17 cellular contexts compared by ENCODE assay signal in genomic region chr19:17225051-17225450, GRCh38. TPM values are rescaled to one million over a fixed set of nuclear protein-coding genes. Genes with fewer than 3 reads are reported as not detected.
DNase-seq lines count a peak whose midpoint lies in the region; ATAC-seq, FAIRE-seq and TF ChIP-seq lines count a peak whose summit lies in the region.
"Had no signal": no experiment of that assay in that cellular context is flagged by ENCODE, and none has a peak within 500 bp of the region (broad histone marks: within the 10 kb centered on the region; RNA-seq: fewer than 3 reads in every experiment).

No MANE protein-coding gene starts in this region.

- H3K36me3 Mint-ChIP-seq in immature natural killer cell: no peaks in the 10 kb centered on the region

- H3K27ac ChIP-seq in HepG2 (ENCODE audit: extremely low read length, insufficient read depth, low read length) (no peak overlapping the region), right lobe of liver (no peak overlapping the region), PC-9 (peak overlapping the region; percentile 76)

- peaks cover 46% of the 10 kb centered on the region for H3F3A ChIP-seq in PC-9 (ENCODE audit: insufficient read depth, low read depth)

- H3K4me3 Mint-ChIP-seq in immature natural killer cell: peak overlapping the region; percentile 18 to 95 (median 49)
- peak overlapping the region; percentile 48 to 91 for H3K4me3 Mint-ChIP-seq in stimulated activated naive CD8-positive, alpha-beta T cell treated with anti-CD3 and anti-CD28 coated beads, Interleukin-15, amount 100 ng/mL, for 72 hours

- H3K4me3 ChIP-seq in HepG2 (replicated peaks in 1 of 3; ENCODE audit: insufficient read depth in 1 of 3, low read depth in 2 of 3, low read length in 3 of 3) (peak overlapping the region in 1 of 3 experiments; percentile 79; a peak in 1 of 6 replicates), right lobe of liver (no peak overlapping the region), PC-9 (peak overlapping the region; percentile 70; the same call in 1 of the 2 replicates)

- H3K4me2 ChIP-seq in HepG2 (ENCODE audit: low read depth, low read length): no peak overlapping the region
- H3K4me2 ChIP-seq in PC-9: peak overlapping the region; percentile 91

- H3K27ac Mint-ChIP-seq in immature natural killer cell: peak overlapping the region in 1 of 6 donors; percentile 96
- no peak overlapping the region for H3K27ac Mint-ChIP-seq in stimulated activated naive CD8-positive, alpha-beta T cell treated with anti-CD3 and anti-CD28 coated beads, Interleukin-15, amount 100 ng/mL, for 72 hours

- no TSS peak for BruUV-seq in HepG2 (replicated peaks; lab: Mats Ljungman, UMichigan)
- no TSS peak for BruUV-seq in PC-9 (replicated peaks; lab: Mats Ljungman, UMichigan)

- DNase-seq in HepG2 (ENCODE audit: low spot score): no peak
- no peak for DNase-seq in right lobe of liver
- DNase-seq in PC-9: peak in 1 of 2 experiments; percentile 33
- DNase-seq in immature natural killer cell: no peak
- DNase-seq in stimulated activated naive CD8-positive, alpha-beta T cell treated with anti-CD3 and anti-CD28 coated beads, Interleukin-15, amount 100 ng/mL, for 72 hours: no peak
- no peak for DNase-seq in iPS-NIHi7 (ENCODE audit: extremely low spot score)
- no peak for DNase-seq in hepatic stellate cell (ENCODE audit: low spot score)
- DNase-seq: activated effector memory CD4-positive, alpha-beta T cell treated with Interleukin-2 at 50 U/mL for 16 hours; BE2C; gastrocnemius medialis; NCI-H446 treated with DMSO at 0.1 percent for 48 hours; SK-N-SH; uterus had no signal

- H3K9me3 Mint-ChIP-seq in immature natural killer cell: no peaks in the 10 kb centered on the region
- no peaks in the 10 kb centered on the region for H3K9me3 Mint-ChIP-seq in stimulated activated naive CD8-positive, alpha-beta T cell treated with anti-CD3 and anti-CD28 coated beads, Interleukin-15, amount 100 ng/mL, for 72 hours

- no peak for TF ChIP-seq POLR2A in HepG2 (IDR thresholded peaks at IDR 0.05; ENCODE audit: insufficient read depth in 1 of 2, low read depth in 2 of 2, low read length in 2 of 2)
- no peak for TF ChIP-seq POLR2A in right lobe of liver (IDR thresholded peaks at IDR 0.05)

- H3K27me3 Mint-ChIP-seq in immature natural killer cell (ENCODE audit: low read depth in 3 of 3): peaks cover 0 to 12% (median 3%) of the 10 kb centered on the region in 3 donors
- H3K27me3 Mint-ChIP-seq in stimulated activated naive CD8-positive, alpha-beta T cell treated with anti-CD3 and anti-CD28 coated beads, Interleukin-15, amount 100 ng/mL, for 72 hours: no peaks in the 10 kb centered on the region

- H4K20me1 ChIP-seq in HepG2 (ENCODE audit: insufficient read depth, low read length) (no peaks in the 10 kb centered on the region), PC-9 (ENCODE audit: insufficient read depth) (no peaks in the 10 kb centered on the region)

- WGBS in HepG2 (ENCODE audit: low lambda C conversion rate): 88% methylated on average over 10 of the region's 10 CpGs
- WGBS in right lobe of liver (ENCODE audit: insufficient coverage, low coverage, low lambda C conversion rate, missing lambda C conversion rate): 86% methylated on average over 9 of the region's 10 CpGs

- intact Hi-C loops in HepG2 (cut with micrococcal nuclease; ENCODE audit: unreplicated experiment) (loop anchor here (5.0 kb wide), 1 partner anchor 42 kb away; the partner anchor contains the start of gene BABAM1), right lobe of liver (cut with DNase I) (no loop called here), PC-9 (cut with micrococcal nuclease; ENCODE audit: unreplicated experiment) (loop anchor here (5.0 kb wide), 2 partner anchors 37 to 148 kb away; partner anchors contain the start of genes HAUS8, MYO9B and USHBP1)

- TF ChIP-seq RAD21 in HepG2 (CRISPR knock-in tag; IDR thresholded peaks at IDR 0.05): no peak

- POLR2A ChIA-PET in HepG2 (lab: Yijun Ruan, JAX): interaction anchor here (1.3 to 8.5 kb wide), 8 partner anchors 10 to 80 kb away, joined by 3 to 178 read pairs (median 22); partner anchors contain the start of genes ABHD8, BABAM1, MRPL34 and NR2F6
- POLR2A ChIA-PET in PC-9 (lab: Charles Lee; ENCODE audit: unreplicated experiment): interaction anchor here (0.6 kb wide), 2 partner anchors 30 to 188 kb away, joined by 5 to 6 read pairs; no protein-coding TSS in a partner anchor

- H3K9me3 ChIP-seq in HepG2 (ENCODE audit: low read length) (no peaks in the 10 kb centered on the region), right lobe of liver (no peaks in the 10 kb centered on the region), PC-9 (ENCODE audit: insufficient read depth, low read depth) (no peaks in the 10 kb centered on the region)
- H3K9me3 ChIP-seq: BE2C, gastrocnemius medialis, prostate gland, SK-N-SH, uterus had no signal

- TF ChIP-seq EP300 in HepG2 (IDR thresholded peaks at IDR 0.05; ENCODE audit: low read depth in 2 of 2, low read length in 2 of 2) (no peak), HepG2 (CRISPR knock-in tag; IDR thresholded peaks at IDR 0.05; ENCODE audit: borderline replicate concordance) (no peak)

- H3K27me3 ChIP-seq in HepG2 (ENCODE audit: control insufficient read depth in 1 of 2, insufficient read depth in 2 of 2, low read length in 2 of 2) (no peaks in the 10 kb centered on the region; a peak in 1 of 5 replicates), right lobe of liver (no peaks in the 10 kb centered on the region), PC-9 (ENCODE audit: insufficient read depth, low read depth) (no peaks in the 10 kb centered on the region)
- H3K27me3 ChIP-seq: BE2C, cardiac muscle cell, gastrocnemius medialis, uterus had no signal

- CTCF ChIA-PET in HepG2 (lab: Yijun Ruan, JAX; ENCODE audit: low intra/inter-chr PET ratio, low total read pairs): no interaction called here
- CTCF ChIA-PET in PC-9 (lab: Charles Lee): no interaction called here

- no peak for FAIRE-seq in HepG2 (lab: Jason Lieb, UNC)
- FAIRE-seq: endometrium had no signal

- H3K9me2 ChIP-seq in PC-9 (ENCODE audit: insufficient read depth): no peaks in the 10 kb centered on the region
- H3K9me2 ChIP-seq: SK-N-SH had no signal

- TF ChIP-seq CTCF in HepG2 (CRISPR knock-in tag; IDR thresholded peaks at IDR 0.05) (no peak), right lobe of liver (IDR thresholded peaks at IDR 0.05) (no peak), PC-9 (conservative IDR thresholded peaks at IDR 0.05) (no peak)

- no peak overlapping the region for H2AFZ ChIP-seq in HepG2 (ENCODE audit: low read length)
- H2AFZ ChIP-seq in PC-9: no peak overlapping the region

- ATAC-seq in HepG2 (no peak), right lobe of liver (no peak), GM21515 (IDR thresholded peaks at IDR 0.05; ENCODE audit: unreplicated experiment) (no peak)
- no peak for ATAC-seq in stimulated activated naive CD8-positive, alpha-beta T cell treated with anti-CD3 and anti-CD28 coated beads, Interleukin-15, amount 100 ng/mL, for 72 hours
- ATAC-seq: gastrocnemius medialis had no signal

- H3K79me2 ChIP-seq in HepG2 (ENCODE audit: insufficient read depth, low read length): peaks cover 13% of the 10 kb centered on the region
- H3K79me2 ChIP-seq in PC-9 (ENCODE audit: low read depth): peaks cover 5% of the 10 kb centered on the region; the same call in 1 of the 2 replicates

- peaks cover 33% of the 10 kb centered on the region for H3K4me1 ChIP-seq in HepG2 (ENCODE audit: insufficient read depth, low read length)
- peaks cover 0 to 14% (median 6%) of the 10 kb centered on the region in 4 donors for H3K4me1 ChIP-seq in right lobe of liver
- peaks cover 8% of the 10 kb centered on the region for H3K4me1 ChIP-seq in PC-9 (replicated peaks; ENCODE audit: insufficient read depth)
- H3K4me1 ChIP-seq: BE2C had no signal

- peaks cover 6 to 12% of the 10 kb centered on the region in 2 donors for H3K4me1 Mint-ChIP-seq in immature natural killer cell
- peaks cover 8% of the 10 kb centered on the region for H3K4me1 Mint-ChIP-seq in stimulated activated naive CD8-positive, alpha-beta T cell treated with anti-CD3 and anti-CD28 coated beads, Interleukin-15, amount 100 ng/mL, for 72 hours

- in situ Hi-C loops in HepG2 (cut with HindIII; ENCODE audit: extremely low pct_ligation_motif_present, low pct_unique_long_range_greater_than_20kb): no loop called here

- H3K36me3 ChIP-seq in HepG2 (replicated peaks in 1 of 2; ENCODE audit: control insufficient read depth in 1 of 2, insufficient read depth in 2 of 2, low read length in 2 of 2): peaks cover 2 to 7% of the 10 kb centered on the region in 2 experiments; a peak in 3 of 5 replicates
- H3K36me3 ChIP-seq in right lobe of liver: peaks cover 0 to 4% (median 0%) of the 10 kb centered on the region in 4 donors
- H3K36me3 ChIP-seq in PC-9 (ENCODE audit: low read depth): no peaks in the 10 kb centered on the region
- H3K36me3 ChIP-seq: BE2C, cardiac muscle cell, gastrocnemius medialis, prostate gland, uterus had no signal

- H3K9ac ChIP-seq in HepG2 (ENCODE audit: insufficient read depth, low read depth, low read length): no peak overlapping the region

RNA-seq across cellular contexts. Expression of gene OCEL1, which starts 1.0 kb away (rescaled TPM):
- total RNA-seq in HepG2 (2016; rRNA removed; fragmentation: Illumina TruSeq; extraction: Trizol) (10.6 and 13.6 TPM in 2 replicates), right lobe of liver (10 to 100 TPM; 17.8 to 64.2 (median 31.2) TPM), PC-9 (2021) (30.6 and 34.5 TPM in 2 replicates)
- total RNA-seq in HepG2 (2016; cell fraction: cytosol; rRNA removed; fragmentation: Illumina TruSeq; extraction: Trizol; ENCODE audit: low read depth): 4.8 and 7.7 TPM in 2 replicates
- total RNA-seq in HepG2 (2016; cell fraction: insoluble cytoplasmic fraction; rRNA removed; fragmentation: Illumina TruSeq; extraction: Trizol): 11.7 and 14.6 TPM in 2 replicates
- total RNA-seq in HepG2 (2016; cell fraction: membrane; rRNA removed; fragmentation: Illumina TruSeq; extraction: Trizol): 11.2 and 12.2 TPM in 2 replicates
- 12.8 and 13.1 TPM in 2 replicates for total RNA-seq in HepG2 (2016; cell fraction: nucleus; rRNA removed; fragmentation: Illumina TruSeq; extraction: Trizol)
- polyA plus RNA-seq in HepG2 (2011; rRNA removed) (17.2 and 19.8 TPM in 2 replicates), immature natural killer cell (10 to 100 TPM; 31.4 to 51.3 (median 42.3) TPM)
- polyA plus RNA-seq in HepG2 (2011; cell fraction: cytosol; rRNA removed): 21.9 and 24.8 TPM in 2 replicates
- polyA plus RNA-seq in HepG2 (2011; cell fraction: nucleus; rRNA removed): 29.8 and 34.9 TPM in 2 replicates
- polyA plus RNA-seq in HepG2 (2012): 26.4 and 27.7 TPM in 2 replicates
- 7.6 and 9.7 TPM in 2 replicates for polyA plus RNA-seq in HepG2 (2016; cell fraction: cytosol; fragmentation: Illumina TruSeq; extraction: Trizol; ENCODE audit: low read depth)
- polyA plus RNA-seq in HepG2 (2016; cell fraction: insoluble cytoplasmic fraction; fragmentation: Illumina TruSeq; extraction: Trizol; ENCODE audit: low read depth): 20.5 and 23.3 TPM in 2 replicates
- 14.5 and 14.9 TPM in 2 replicates for polyA plus RNA-seq in HepG2 (2016; cell fraction: membrane; fragmentation: Illumina TruSeq; extraction: Trizol; ENCODE audit: low read depth)
- polyA plus RNA-seq in HepG2 (2016; cell fraction: nucleus; fragmentation: Illumina TruSeq; extraction: Trizol; ENCODE audit: insufficient read depth, low read depth): 24.5 and 32.1 TPM in 2 replicates
- 8.0 and 13.7 TPM in 2 replicates for polyA minus RNA-seq in HepG2 (2011; rRNA and poly(A)+ RNA removed; ENCODE audit: low replicate concordance)
- 12.6 and 14.8 TPM in 2 replicates for polyA minus RNA-seq in HepG2 (2011; cell fraction: cytosol; rRNA and poly(A)+ RNA removed)
- 9.7 and 13.4 TPM in 2 replicates for polyA minus RNA-seq in HepG2 (2011; cell fraction: nucleus; rRNA and poly(A)+ RNA removed)

RNA-seq across cellular contexts. Expression of gene USE1, which starts 9.9 kb away (rescaled TPM):
- total RNA-seq in HepG2 (2016; rRNA removed; fragmentation: Illumina TruSeq; extraction: Trizol) (9.9 and 10.3 TPM in 2 replicates), right lobe of liver (10 to 100 TPM; 13.5 to 20.3 (median 18.6) TPM), PC-9 (2021) (19.8 and 22.5 TPM in 2 replicates)
- 7.1 and 12.3 TPM in 2 replicates for total RNA-seq in HepG2 (2016; cell fraction: cytosol; rRNA removed; fragmentation: Illumina TruSeq; extraction: Trizol; ENCODE audit: low read depth)
- total RNA-seq in HepG2 (2016; cell fraction: insoluble cytoplasmic fraction; rRNA removed; fragmentation: Illumina TruSeq; extraction: Trizol): 10.7 and 11.6 TPM in 2 replicates
- total RNA-seq in HepG2 (2016; cell fraction: membrane; rRNA removed; fragmentation: Illumina TruSeq; extraction: Trizol): 12.0 and 15.3 TPM in 2 replicates
- total RNA-seq in HepG2 (2016; cell fraction: nucleus; rRNA removed; fragmentation: Illumina TruSeq; extraction: Trizol): 6.2 and 7.0 TPM in 2 replicates
- polyA plus RNA-seq in HepG2 (2011; rRNA removed) (16.3 and 17.6 TPM in 2 replicates), immature natural killer cell (10 to 100 TPM; 35.4 to 42.0 (median 38.8) TPM)
- polyA plus RNA-seq in HepG2 (2011; cell fraction: cytosol; rRNA removed): 16.8 and 22.4 TPM in 2 replicates
- 10.1 and 12.6 TPM in 2 replicates for polyA plus RNA-seq in HepG2 (2011; cell fraction: nucleus; rRNA removed)
- polyA plus RNA-seq in HepG2 (2012): 9.7 and 10.1 TPM in 2 replicates
- polyA plus RNA-seq in HepG2 (2016; cell fraction: cytosol; fragmentation: Illumina TruSeq; extraction: Trizol; ENCODE audit: low read depth): 24.0 and 30.1 TPM in 2 replicates
- 22.5 and 22.6 TPM in 2 replicates for polyA plus RNA-seq in HepG2 (2016; cell fraction: insoluble cytoplasmic fraction; fragmentation: Illumina TruSeq; extraction: Trizol; ENCODE audit: low read depth)
- polyA plus RNA-seq in HepG2 (2016; cell fraction: membrane; fragmentation: Illumina TruSeq; extraction: Trizol; ENCODE audit: low read depth): 21.6 and 24.0 TPM in 2 replicates
- 20.5 and 25.4 TPM in 2 replicates for polyA plus RNA-seq in HepG2 (2016; cell fraction: nucleus; fragmentation: Illumina TruSeq; extraction: Trizol; ENCODE audit: insufficient read depth, low read depth)
- 10.8 and 31.8 TPM in 2 replicates for polyA minus RNA-seq in HepG2 (2011; rRNA and poly(A)+ RNA removed; ENCODE audit: low replicate concordance)
- 5.4 and 6.4 TPM in 2 replicates for polyA minus RNA-seq in HepG2 (2011; cell fraction: cytosol; rRNA and poly(A)+ RNA removed)
- 8.2 and 9.4 TPM in 2 replicates for polyA minus RNA-seq in HepG2 (2011; cell fraction: nucleus; rRNA and poly(A)+ RNA removed)

RNA-seq across cellular contexts. Expression of gene NR2F6, which starts 20.7 kb away (rescaled TPM):
- 54.1 and 72.4 TPM in 2 replicates for total RNA-seq in HepG2 (2016; rRNA removed; fragmentation: Illumina TruSeq; extraction: Trizol)
- total RNA-seq in HepG2 (2016; cell fraction: cytosol; rRNA removed; fragmentation: Illumina TruSeq; extraction: Trizol; ENCODE audit: low read depth): 22.9 and 27.2 TPM in 2 replicates
- total RNA-seq in HepG2 (2016; cell fraction: insoluble cytoplasmic fraction; rRNA removed; fragmentation: Illumina TruSeq; extraction: Trizol): 48.8 and 69.5 TPM in 2 replicates
- 61.5 and 68.4 TPM in 2 replicates for total RNA-seq in HepG2 (2016; cell fraction: membrane; rRNA removed; fragmentation: Illumina TruSeq; extraction: Trizol)
- total RNA-seq in HepG2 (2016; cell fraction: nucleus; rRNA removed; fragmentation: Illumina TruSeq; extraction: Trizol): 29.9 and 36.5 TPM in 2 replicates
- polyA plus RNA-seq in HepG2 (2011; rRNA removed): 30.9 and 38.5 TPM in 2 replicates
- 31.1 and 56.9 TPM in 2 replicates for polyA plus RNA-seq in HepG2 (2011; cell fraction: cytosol; rRNA removed)
- 53.5 and 56.3 TPM in 2 replicates for polyA plus RNA-seq in HepG2 (2011; cell fraction: nucleus; rRNA removed)
- polyA plus RNA-seq in HepG2 (2012): 18.4 and 25.4 TPM in 2 replicates
- polyA plus RNA-seq in HepG2 (2016; cell fraction: cytosol; fragmentation: Illumina TruSeq; extraction: Trizol; ENCODE audit: low read depth): 25.2 and 25.5 TPM in 2 replicates
- polyA plus RNA-seq in HepG2 (2016; cell fraction: insoluble cytoplasmic fraction; fragmentation: Illumina TruSeq; extraction: Trizol; ENCODE audit: low read depth): 59.8 and 61.8 TPM in 2 replicates
- polyA plus RNA-seq in HepG2 (2016; cell fraction: membrane; fragmentation: Illumina TruSeq; extraction: Trizol; ENCODE audit: low read depth): 50.4 and 51.1 TPM in 2 replicates
- 66.6 and 74.0 TPM in 2 replicates for polyA plus RNA-seq in HepG2 (2016; cell fraction: nucleus; fragmentation: Illumina TruSeq; extraction: Trizol; ENCODE audit: insufficient read depth, low read depth)
- polyA minus RNA-seq in HepG2 (2011; rRNA and poly(A)+ RNA removed; ENCODE audit: low replicate concordance): 45.5 and 76.9 TPM in 2 replicates
- polyA minus RNA-seq in HepG2 (2011; cell fraction: cytosol; rRNA and poly(A)+ RNA removed): 41.1 and 47.4 TPM in 2 replicates
- polyA minus RNA-seq in HepG2 (2011; cell fraction: nucleus; rRNA and poly(A)+ RNA removed): 10.2 and 12.1 TPM in 2 replicates
- total RNA-seq in right lobe of liver: 100 to 1,000 TPM in 1 of 6 experiments, 10 to 100 TPM in 5; 48.5 to 105 (median 80.9) TPM
- total RNA-seq in PC-9 (2021): 90.8 and 112 TPM in 2 replicates
- polyA plus RNA-seq in immature natural killer cell: 1 to 10 TPM in 1 of 3 donors, under 1 TPM in 2; 0.67 to 1.4 (median 0.94) TPM

RNA-seq across cellular contexts. Expression of gene USHBP1, which starts 39.5 kb away (rescaled TPM):
- total RNA-seq in HepG2 (2016; rRNA removed; fragmentation: Illumina TruSeq; extraction: Trizol) (0.13 and 0.15 TPM in 2 replicates), right lobe of liver (1 to 10 TPM in 5 of 6 experiments, under 1 TPM in 1; 0.81 to 3.6 (median 1.7) TPM), PC-9 (2021) (not detected in 2 replicates)
- 0.09 and 0.10 TPM in 2 replicates for total RNA-seq in HepG2 (2016; cell fraction: cytosol; rRNA removed; fragmentation: Illumina TruSeq; extraction: Trizol; ENCODE audit: low read depth)
- 0.18 and 0.19 TPM in 2 replicates for total RNA-seq in HepG2 (2016; cell fraction: insoluble cytoplasmic fraction; rRNA removed; fragmentation: Illumina TruSeq; extraction: Trizol)
- total RNA-seq in HepG2 (2016; cell fraction: membrane; rRNA removed; fragmentation: Illumina TruSeq; extraction: Trizol): 0.06 and 0.07 TPM in 2 replicates
- 0.09 and 0.50 TPM in 2 replicates for total RNA-seq in HepG2 (2016; cell fraction: nucleus; rRNA removed; fragmentation: Illumina TruSeq; extraction: Trizol)
- polyA plus RNA-seq in HepG2 (2011; rRNA removed) (1.5 and 1.9 TPM in 2 replicates), immature natural killer cell (not detected)
- polyA plus RNA-seq in HepG2 (2011; cell fraction: cytosol; rRNA removed): 0.76 and 1.0 TPM in 2 replicates
- 7.3 and 10.3 TPM in 2 replicates for polyA plus RNA-seq in HepG2 (2011; cell fraction: nucleus; rRNA removed)
- polyA plus RNA-seq in HepG2 (2012): 0.28 and 0.53 TPM in 2 replicates
- not detected in 2 replicates for polyA plus RNA-seq in HepG2 (2016; cell fraction: cytosol; fragmentation: Illumina TruSeq; extraction: Trizol; ENCODE audit: low read depth)
- polyA plus RNA-seq in HepG2 (2016; cell fraction: insoluble cytoplasmic fraction; fragmentation: Illumina TruSeq; extraction: Trizol; ENCODE audit: low read depth): 0.17 and 0.35 TPM in 2 replicates
- not detected in 2 replicates for polyA plus RNA-seq in HepG2 (2016; cell fraction: membrane; fragmentation: Illumina TruSeq; extraction: Trizol; ENCODE audit: low read depth)
- 0.71 and 1.1 TPM in 2 replicates for polyA plus RNA-seq in HepG2 (2016; cell fraction: nucleus; fragmentation: Illumina TruSeq; extraction: Trizol; ENCODE audit: insufficient read depth, low read depth)
- 0.12 and 1.7 TPM in 2 replicates for polyA minus RNA-seq in HepG2 (2011; rRNA and poly(A)+ RNA removed; ENCODE audit: low replicate concordance)
- 0.35 and 0.79 TPM in 2 replicates for polyA minus RNA-seq in HepG2 (2011; cell fraction: cytosol; rRNA and poly(A)+ RNA removed)
- 2.1 TPM in 2 replicates for polyA minus RNA-seq in HepG2 (2011; cell fraction: nucleus; rRNA and poly(A)+ RNA removed)

RNA-seq across cellular contexts. Expression of gene BABAM1, which starts 42.2 kb away (rescaled TPM):
- 62.2 and 70.0 TPM in 2 replicates for total RNA-seq in HepG2 (2016; rRNA removed; fragmentation: Illumina TruSeq; extraction: Trizol)
- 49.6 and 50.1 TPM in 2 replicates for total RNA-seq in HepG2 (2016; cell fraction: cytosol; rRNA removed; fragmentation: Illumina TruSeq; extraction: Trizol; ENCODE audit: low read depth)
- total RNA-seq in HepG2 (2016; cell fraction: insoluble cytoplasmic fraction; rRNA removed; fragmentation: Illumina TruSeq; extraction: Trizol): 66.9 and 67.7 TPM in 2 replicates
- total RNA-seq in HepG2 (2016; cell fraction: membrane; rRNA removed; fragmentation: Illumina TruSeq; extraction: Trizol): 71.5 and 75.2 TPM in 2 replicates
- 37.2 and 48.0 TPM in 2 replicates for total RNA-seq in HepG2 (2016; cell fraction: nucleus; rRNA removed; fragmentation: Illumina TruSeq; extraction: Trizol)
- 74.5 and 82.0 TPM in 2 replicates for polyA plus RNA-seq in HepG2 (2011; rRNA removed)
- polyA plus RNA-seq in HepG2 (2011; cell fraction: cytosol; rRNA removed): 69.8 and 85.6 TPM in 2 replicates
- polyA plus RNA-seq in HepG2 (2011; cell fraction: nucleus; rRNA removed): 92.8 and 107 TPM in 2 replicates
- 44.2 and 51.1 TPM in 2 replicates for polyA plus RNA-seq in HepG2 (2012)
- 54.4 and 55.6 TPM in 2 replicates for polyA plus RNA-seq in HepG2 (2016; cell fraction: cytosol; fragmentation: Illumina TruSeq; extraction: Trizol; ENCODE audit: low read depth)
- polyA plus RNA-seq in HepG2 (2016; cell fraction: insoluble cytoplasmic fraction; fragmentation: Illumina TruSeq; extraction: Trizol; ENCODE audit: low read depth): 70.2 and 82.2 TPM in 2 replicates
- polyA plus RNA-seq in HepG2 (2016; cell fraction: membrane; fragmentation: Illumina TruSeq; extraction: Trizol; ENCODE audit: low read depth): 69.7 and 70.7 TPM in 2 replicates
- 93.5 and 101 TPM in 2 replicates for polyA plus RNA-seq in HepG2 (2016; cell fraction: nucleus; fragmentation: Illumina TruSeq; extraction: Trizol; ENCODE audit: insufficient read depth, low read depth)
- 31.9 and 92.2 TPM in 2 replicates for polyA minus RNA-seq in HepG2 (2011; rRNA and poly(A)+ RNA removed; ENCODE audit: low replicate concordance)
- polyA minus RNA-seq in HepG2 (2011; cell fraction: cytosol; rRNA and poly(A)+ RNA removed): 15.5 and 18.6 TPM in 2 replicates
- 20.5 and 25.1 TPM in 2 replicates for polyA minus RNA-seq in HepG2 (2011; cell fraction: nucleus; rRNA and poly(A)+ RNA removed)
- total RNA-seq in right lobe of liver: 10 to 100 TPM; 29.2 to 51.3 (median 37.9) TPM
- 127 and 152 TPM in 2 replicates for total RNA-seq in PC-9 (2021)
- polyA plus RNA-seq in immature natural killer cell: 100 to 1,000 TPM; 135 to 218 (median 141) TPM

Comparison
In these comparisons a context has a peak if more than half of its experiments do, and no peak if none do; other contexts are left out.
1. intact Hi-C loops: an anchor here in HepG2 (5.0 kb wide) and PC-9 (5.0 kb wide); none called in right lobe of liver.